9 cellular contexts compared by ENCODE assay signal in genomic region chr6:29977425-29977727, GRCh38. TPM values are rescaled to one million over a fixed set of nuclear protein-coding genes. Genes with fewer than 3 reads are reported as not detected.
DNase-seq lines count a peak whose midpoint lies in the region; ATAC-seq and TF ChIP-seq lines count a peak whose summit lies in the region.
"Had no signal": no experiment of that assay in that cellular context is flagged by ENCODE, and none has a peak within 500 bp of the region (broad histone marks: within the 10 kb centered on the region; RNA-seq: fewer than 3 reads in every experiment).

No MANE protein-coding gene starts in this region.

- intact Hi-C loops in lower lobe of right lung (cut with DNase I): no loop called here

- DNase-seq in activated T-cell treated with anti-CD3 and anti-CD28 coated beads, Interleukin-2, amount 50 U/mL, for 24 hours: no peak
- DNase-seq in activated T-cell treated with anti-CD3 and anti-CD28 coated beads for 4 hours (no peak), brain microvascular endothelial cell (no peak), lower lobe of right lung (no peak), thoracic aorta (ENCODE audit: low spot score) (no peak), putamen (ENCODE audit: low spot score) (no peak), T-helper 9 cell (no peak)
- DNase-seq in activated CD4-positive, alpha-beta T cell treated with anti-CD3 and anti-CD28 coated beads for 4 hours: no peak
- DNase-seq: cerebellar nuclear complex had no signal

- no peaks in the 10 kb centered on the region for H3K36me3 ChIP-seq in brain microvascular endothelial cell (replicated peaks)
- H3K36me3 ChIP-seq in lower lobe of right lung: no peaks in the 10 kb centered on the region
- H3K36me3 ChIP-seq in thoracic aorta: no peaks in the 10 kb centered on the region

- peak overlapping the region; percentile 78 for H3K4me3 Mint-ChIP-seq in activated T-cell treated with anti-CD3 and anti-CD28 coated beads, Interleukin-2, amount 50 U/mL, for 24 hours

- H3K27ac Mint-ChIP-seq in activated T-cell treated with anti-CD3 and anti-CD28 coated beads, Interleukin-2, amount 50 U/mL, for 24 hours: no peak overlapping the region

- TF ChIP-seq CTCF in brain microvascular endothelial cell (IDR thresholded peaks at IDR 0.05; ENCODE audit: low read depth, low read length, missing control alignments) (no peak), lower lobe of right lung (IDR thresholded peaks at IDR 0.05) (no peak), thoracic aorta (IDR thresholded peaks at IDR 0.05) (no peak)

- H3K27me3 Mint-ChIP-seq in activated T-cell treated with anti-CD3 and anti-CD28 coated beads, Interleukin-2, amount 50 U/mL, for 24 hours: peaks cover 52% of the 10 kb centered on the region

- peak overlapping the region; percentile 51 for H3K4me3 ChIP-seq in brain microvascular endothelial cell (ENCODE audit: low read depth, low read length)
- peak overlapping the region; percentile 62 for H3K4me3 ChIP-seq in lower lobe of right lung
- peak overlapping the region; percentile 90 for H3K4me3 ChIP-seq in thoracic aorta

- peak overlapping the region; percentile 45 for H3K27ac ChIP-seq in brain microvascular endothelial cell
- H3K27ac ChIP-seq in lower lobe of right lung: peak overlapping the region; percentile 95
- H3K27ac ChIP-seq in thoracic aorta: peak overlapping the region; percentile 96 to 98

- H3K4me1 ChIP-seq in lower lobe of right lung: peaks cover 19% of the 10 kb centered on the region
- H3K4me1 ChIP-seq in thoracic aorta (ENCODE audit: control insufficient read depth in 1 of 2, low read depth in 2 of 2): peaks cover 6 to 16% of the 10 kb centered on the region in 2 donors

- H3K27me3 ChIP-seq in brain microvascular endothelial cell (replicated peaks) (peaks cover 17% of the 10 kb centered on the region), lower lobe of right lung (ENCODE audit: low read depth) (no peaks in the 10 kb centered on the region), thoracic aorta (replicated peaks; ENCODE audit: insufficient read depth) (no peaks in the 10 kb centered on the region)

- H3K36me3 Mint-ChIP-seq in activated T-cell treated with anti-CD3 and anti-CD28 coated beads, Interleukin-2, amount 50 U/mL, for 24 hours (ENCODE audit: low read depth): no peaks in the 10 kb centered on the region

- H3K9me3 Mint-ChIP-seq in activated T-cell treated with anti-CD3 and anti-CD28 coated beads, Interleukin-2, amount 50 U/mL, for 24 hours: no peaks in the 10 kb centered on the region

- no peaks in the 10 kb centered on the region for H3K9me3 ChIP-seq in lower lobe of right lung
- no peaks in the 10 kb centered on the region for H3K9me3 ChIP-seq in thoracic aorta

- in situ Hi-C loops in brain microvascular endothelial cell (cut with HindIII; ENCODE audit: low pct_ligation_motif_present, low sequenced_read_pairs): no loop called here

- no peak for ATAC-seq in lower lobe of right lung
- no peak for ATAC-seq in thoracic aorta (ENCODE audit: insufficient number of reproducible peaks, low FRiP score, low read depth)

- peaks cover 30% of the 10 kb centered on the region for H3K4me1 Mint-ChIP-seq in activated T-cell treated with anti-CD3 and anti-CD28 coated beads, Interleukin-2, amount 50 U/mL, for 24 hours (ENCODE audit: low read depth)

RNA-seq across cellular contexts. Expression of gene HLA-A, which starts 35.0 kb away (rescaled TPM):
- total RNA-seq in lower lobe of right lung: 1,064 TPM
- total RNA-seq in thoracic aorta: 100 to 1,000 TPM; 525 to 870 TPM

Comparison
In these comparisons a context has a peak if more than half of its experiments do, and no peak if none do; other contexts are left out.
1. H3K27ac ChIP-seq: peak in every context shown above with its lines; median percentile 97 in thoracic aorta; 95 in lower lobe of right lung; 45 in brain microvascular endothelial cell.